Comparison of ENCODE assay signal across 8 cellular contexts in genomic region chr2:73984203-73984921, GRCh38. TPM values are rescaled to one million over a fixed set of nuclear protein-coding genes. Genes with fewer than 3 reads are reported as not detected.
DNase-seq lines count a peak whose midpoint lies in the region; ATAC-seq and TF ChIP-seq lines count a peak whose summit lies in the region.

TET3 (plus strand) TSS chr2:73984910; CDS start chr2:73986404, 1,494 bp downstream.

- H3K36me3 ChIP-seq in ectodermal cell (ENCODE audit: control insufficient read depth, insufficient read depth, low read length) (no peaks in the 10 kb centered on the region), testis (ENCODE audit: low read depth, missing control alignments) (no peaks in the 10 kb centered on the region)

- H3K9me3 Mint-ChIP-seq in activated B cell treated with CpG ODN at 0.5 μM for 24 hours (no peaks in the 10 kb centered on the region), mesothelial cell of epicardium (no peaks in the 10 kb centered on the region)

- H3K27ac ChIP-seq in AG04450 (ENCODE audit: low read depth, low read length) (no peak within 1 kb of the TSS), ectodermal cell (ENCODE audit: insufficient read depth, low read depth, low read length, poor library complexity, severe bottlenecking) (peak within 1 kb of the TSS; percentile 56), testis (peak within 1 kb of the TSS in 1 of 2 donors; percentile 57)

- H3K4me3 Mint-ChIP-seq in activated B cell treated with CpG ODN at 0.5 μM for 24 hours (peak within 1 kb of the TSS; percentile 90), mesothelial cell of epicardium (peak within 1 kb of the TSS; percentile 81)

- H3K4me3 ChIP-seq in AG04450 (ENCODE audit: low read depth, low read length) (peak within 1 kb of the TSS; percentile 66), ectodermal cell (ENCODE audit: insufficient read depth, low read depth, low read length) (peak within 1 kb of the TSS; percentile 58), testis (peak within 1 kb of the TSS; percentile 51 to 61)

- TF ChIP-seq CTCF in AG04450 (IDR thresholded peaks at IDR 0.05; ENCODE audit: low read depth, low read length) (no peak), activated B cell treated with CpG ODN at 0.5 μM for 24 hours (IDR thresholded peaks at IDR 0.05) (no peak), mesothelial cell of epicardium (IDR thresholded peaks at IDR 0.05; ENCODE audit: unreplicated experiment) (no peak), testis (IDR thresholded peaks at IDR 0.05) (no peak)

- peaks cover 36% of the 10 kb centered on the region for H3K36me3 Mint-ChIP-seq in activated B cell treated with CpG ODN at 0.5 μM for 24 hours (ENCODE audit: low read depth)
- H3K36me3 Mint-ChIP-seq in mesothelial cell of epicardium: peaks cover 2% of the 10 kb centered on the region

- peak within 1 kb of the TSS; percentile 89 for H3K27ac Mint-ChIP-seq in activated B cell treated with CpG ODN at 0.5 μM for 24 hours
- H3K27ac Mint-ChIP-seq in mesothelial cell of epicardium: peak within 1 kb of the TSS; percentile 99

- no peaks in the 10 kb centered on the region for H3K27me3 ChIP-seq in AG04450 (ENCODE audit: control insufficient read depth, insufficient read depth, low read length)
- peaks cover 52% of the 10 kb centered on the region for H3K27me3 ChIP-seq in ectodermal cell (ENCODE audit: control insufficient read depth, insufficient read depth, low read length, poor library complexity, severe bottlenecking)
- no peaks in the 10 kb centered on the region for H3K27me3 ChIP-seq in testis

- POLR2A ChIA-PET in AG04450 (lab: Yijun Ruan, JAX): interaction anchor here (0.5 to 1.0 kb wide), 2 partner anchors 12 to 21 kb away, joined by 3 to 9 read pairs; no protein-coding TSS in a partner anchor
- POLR2A ChIA-PET in activated B cell treated with CpG ODN at 0.5 μM for 24 hours (lab: Charles Lee): interaction anchor here (0.5 to 5.1 kb wide), 6 partner anchors 10 to 194 kb away, joined by 3 to 36 read pairs (median 4); partner anchors contain the start of gene MOB1A

- DNase-seq in AG04450 (ENCODE audit: low read depth, low spot score): no peak
- DNase-seq in activated B cell treated with CpG ODN at 0.5 μM for 24 hours: peak; percentile 29
- peak in 1 of 2 experiments; percentile 74 for DNase-seq in mesothelial cell of epicardium (ENCODE audit: low spot score in 2 of 2, unreplicated experiment in 2 of 2)
- no peak for DNase-seq in testis
- no peak for DNase-seq in globus pallidus (ENCODE audit: low spot score)

- CTCF ChIA-PET in AG04450 (lab: Charles Lee) (no interaction called here), activated B cell treated with CpG ODN at 0.5 μM for 24 hours (lab: Charles Lee) (no interaction called here)

- ATAC-seq in GM18861 (IDR thresholded peaks at IDR 0.05; ENCODE audit: unreplicated experiment): peak; percentile 31
- ATAC-seq in HG03342 (IDR thresholded peaks at IDR 0.05; ENCODE audit: unreplicated experiment): peak; percentile 37
- ATAC-seq in activated B cell treated with CpG ODN at 0.5 μM for 24 hours (ENCODE audit: low read depth): peak; percentile 52

- H3K9me3 ChIP-seq in AG04450 (ENCODE audit: control insufficient read depth, insufficient read depth, low read length): peaks cover 3% of the 10 kb centered on the region
- H3K9me3 ChIP-seq in ectodermal cell (ENCODE audit: control insufficient read depth, low read length): no peaks in the 10 kb centered on the region
- no peaks in the 10 kb centered on the region for H3K9me3 ChIP-seq in testis

- 0% methylated on average over 83 to 85 of the region's 85 CpGs for WGBS in ectodermal cell, 2 experiments
- WGBS in testis, 2 donors: 1 to 3% methylated on average over 16 to 26 of the region's 85 CpGs

- no peak for TF ChIP-seq POLR2A in testis (IDR thresholded peaks at IDR 0.05)

- H3K4me1 ChIP-seq in ectodermal cell (ENCODE audit: control insufficient read depth, insufficient read depth, low read length) (peaks cover 43% of the 10 kb centered on the region), testis (peaks cover 21% of the 10 kb centered on the region)

- H3K27me3 Mint-ChIP-seq in activated B cell treated with CpG ODN at 0.5 μM for 24 hours: no peaks in the 10 kb centered on the region
- H3K27me3 Mint-ChIP-seq in mesothelial cell of epicardium (ENCODE audit: low read depth): peaks cover 25% of the 10 kb centered on the region

- intact Hi-C loops in activated B cell treated with CpG ODN at 0.5 μM for 24 hours (cut with micrococcal nuclease) (loop anchor here (1.0 to 5.0 kb wide), 5 partner anchors 14 to 213 kb away; partner anchors contain the start of genes BOLA3 and MTHFD2), testis (cut with DNase I; ENCODE audit: low total_unique reads) (no loop called here)

- H3K4me1 Mint-ChIP-seq in activated B cell treated with CpG ODN at 0.5 μM for 24 hours: peaks cover 79% of the 10 kb centered on the region
- H3K4me1 Mint-ChIP-seq in mesothelial cell of epicardium: peaks cover 79% of the 10 kb centered on the region

RNA-seq across cellular contexts. Expression of gene TET3, which starts in this region (rescaled TPM):
- polyA plus RNA-seq in AG04450 (2011; rRNA removed): 3.1 and 3.2 TPM in 2 replicates
- polyA minus RNA-seq in AG04450 (2011; rRNA and poly(A)+ RNA removed): 6.3 TPM in 2 replicates
- 52.6 and 60.1 TPM in 2 replicates for total RNA-seq in activated B cell treated with CpG ODN at 0.5 μM for 24 hours
- 11.9 TPM for polyA plus RNA-seq in ectodermal cell (2013, experiment 1 of 4)
- polyA plus RNA-seq in ectodermal cell (2013, experiment 2 of 4): 13.8 TPM
- polyA plus RNA-seq in ectodermal cell (2013, experiment 3 of 4): 7.3 TPM
- polyA plus RNA-seq in ectodermal cell (2013, experiment 4 of 4): 8.4 TPM
- total RNA-seq in mesothelial cell of epicardium: 39.6 to 42.6 TPM (median 41.2 TPM) in 3 replicates
- total RNA-seq in testis: 10 to 100 TPM in 1 of 2 donors, 1 to 10 TPM in 1; 9.7 to 12.2 TPM
- polyA plus RNA-seq in testis (ENCODE audit: insufficient read depth, low read depth, low replicate concordance): 4.3 TPM
